Comparison of ENCODE assay signal across 8 cellular contexts in genomic region chr12:120116443-120116791, GRCh38. TPM values are rescaled to one million over a fixed set of nuclear protein-coding genes. Genes with fewer than 3 reads are reported as not detected.
DNase-seq lines count a peak whose midpoint lies in the region; ATAC-seq, FAIRE-seq and TF ChIP-seq lines count a peak whose summit lies in the region.

TSS of gene RAB35 (minus strand) at chr12:120116753. CDS start at chr12:120116650, 103 bp downstream.

- H3K36me3 ChIP-seq in heart left ventricle = peaks cover 0 to 17% (median 0%) of the 10 kb centered on the region in 9 donors
- H3K36me3 ChIP-seq in rectal smooth muscle tissue (ENCODE audit: control insufficient read depth, insufficient read depth, low read length) = no peaks in the 10 kb centered on the region

- CTCF ChIA-PET in activated CD4-positive, alpha-beta memory T cell treated with anti-CD3 and anti-CD28 coated beads, Interleukin-2, amount 10 ng/mL, durations not matched to agents 7 days and 5 days (lab: Charles Lee) = interaction anchor here (0.6 to 4.4 kb wide), 6 partner anchors 8 to 126 kb away, joined by 3 to 34 read pairs (median 4); partner anchors contain the start of gene RPLP0

- POLR2A ChIA-PET in activated CD4-positive, alpha-beta memory T cell treated with anti-CD3 and anti-CD28 coated beads, Interleukin-2, amount 10 ng/mL, durations not matched to agents 7 days and 5 days (lab: Charles Lee) = interaction anchor here (0.9 to 10.6 kb wide), 24 partner anchors 8 to 420 kb away, joined by 3 to 236 read pairs (median 8); partner anchors contain the start of genes BICDL1, GCN1, PXN and RNU4-1

- TF ChIP-seq CTCF in heart left ventricle (IDR thresholded peaks at IDR 0.05) = no peak

- H3K36me3 Mint-ChIP-seq in activated CD4-positive, alpha-beta T cell treated with anti-CD3 and anti-CD28 coated beads, Interleukin-2, amount 10 ng/mL, durations not matched to agents 24 days and 14 days (ENCODE audit: low read depth) = peaks cover 46% of the 10 kb centered on the region
- H3K36me3 Mint-ChIP-seq in activated CD4-positive, alpha-beta memory T cell treated with anti-CD3 and anti-CD28 coated beads, Interleukin-2, amount 10 ng/mL, durations not matched to agents 7 days and 5 days (ENCODE audit: low read depth) = peaks cover 51% of the 10 kb centered on the region

- H3K4me1 Mint-ChIP-seq in activated CD4-positive, alpha-beta T cell treated with anti-CD3 and anti-CD28 coated beads, Interleukin-2, amount 10 ng/mL, durations not matched to agents 24 days and 14 days = peaks cover 70% of the 10 kb centered on the region
- H3K4me1 Mint-ChIP-seq in activated CD4-positive, alpha-beta memory T cell treated with anti-CD3 and anti-CD28 coated beads, Interleukin-2, amount 10 ng/mL, durations not matched to agents 7 days and 5 days = peaks cover 76% of the 10 kb centered on the region

- no peak for ATAC-seq in heart left ventricle

- no peaks in the 10 kb centered on the region for H3K27me3 Mint-ChIP-seq in activated CD4-positive, alpha-beta T cell treated with anti-CD3 and anti-CD28 coated beads, Interleukin-2, amount 10 ng/mL, durations not matched to agents 24 days and 14 days
- H3K27me3 Mint-ChIP-seq in activated CD4-positive, alpha-beta memory T cell treated with anti-CD3 and anti-CD28 coated beads, Interleukin-2, amount 10 ng/mL, durations not matched to agents 7 days and 5 days = no peaks in the 10 kb centered on the region

- FAIRE-seq in GM12891 (lab: Jason Lieb, UNC) = no peak

- peak within 1 kb of the TSS; percentile 99 for H3K4me3 Mint-ChIP-seq in activated CD4-positive, alpha-beta T cell treated with anti-CD3 and anti-CD28 coated beads, Interleukin-2, amount 10 ng/mL, durations not matched to agents 24 days and 14 days
- H3K4me3 Mint-ChIP-seq in activated CD4-positive, alpha-beta memory T cell treated with anti-CD3 and anti-CD28 coated beads, Interleukin-2, amount 10 ng/mL, durations not matched to agents 7 days and 5 days = peak within 1 kb of the TSS; percentile 89

- DNase-seq in activated CD4-positive, alpha-beta T cell treated with anti-CD3 and anti-CD28 coated beads, Interleukin-2, amount 10 ng/mL, durations not matched to agents 24 days and 14 days = no peak
- no peak for DNase-seq in activated CD4-positive, alpha-beta T cell treated with anti-CD3 and anti-CD28 coated beads for 48 hours
- no peak for DNase-seq in activated CD4-positive, alpha-beta memory T cell treated with anti-CD3 and anti-CD28 coated beads, Interleukin-2, amount 10 ng/mL, durations not matched to agents 7 days and 5 days
- DNase-seq in heart left ventricle (no peak), NCI-H2227 treated with DMSO at 0.1 percent for 48 hours (lab: John Stamatoyannopoulos, UW) (no peak), NCI-H2196 treated with DMSO at 0.1 percent for 48 hours (lab: John Stamatoyannopoulos, UW; ENCODE audit: unreplicated experiment) (no peak), GM12891 (ENCODE audit: insufficient read length, low spot score) (no peak)

- H3K27ac ChIP-seq in heart left ventricle (peak within 1 kb of the TSS; percentile 90 to 99 (median 98)), rectal smooth muscle tissue (ENCODE audit: low read depth, low read length) (peak within 1 kb of the TSS; percentile 95)

- intact Hi-C loops in activated CD4-positive, alpha-beta T cell treated with anti-CD3 and anti-CD28 coated beads, Interleukin-2, amount 10 ng/mL, durations not matched to agents 24 days and 14 days (cut with micrococcal nuclease) = loop anchor here (1.0 to 10.0 kb wide), 4 partner anchors 29 to 148 kb away; partner anchors contain the start of genes GCN1 and PXN
- intact Hi-C loops in heart left ventricle (cut with DNase I) = loop anchor here in 1 of 10 donors (2.0 kb wide), 1 partner anchor 78 kb away; the partner anchor contains the start of gene GCN1

- H3K27me3 ChIP-seq in heart left ventricle (no peaks in the 10 kb centered on the region), rectal smooth muscle tissue (ENCODE audit: control insufficient read depth, insufficient read depth, low read length) (no peaks in the 10 kb centered on the region)

- peak within 1 kb of the TSS; percentile 71 for H3K9ac ChIP-seq in rectal smooth muscle tissue (ENCODE audit: low read length)

- TF ChIP-seq POLR2A in heart left ventricle (IDR thresholded peaks at IDR 0.05) (no peak), GM12891 (IDR thresholded peaks at IDR 0.05; ENCODE audit: low read depth, low read length) (no peak)

- 0 to 2% (median 1%) methylated on average over 17 to 49 of the region's 49 CpGs; no CpG with 5 or more reads in 1 of the 4 donors for WGBS in heart left ventricle, 4 donors

- peaks cover 7 to 81% (median 35%) of the 10 kb centered on the region in 12 donors for H3K4me1 ChIP-seq in heart left ventricle
- peaks cover 27% of the 10 kb centered on the region for H3K4me1 ChIP-seq in rectal smooth muscle tissue (ENCODE audit: control insufficient read depth, insufficient read depth, low read length)

- H3K27ac Mint-ChIP-seq in activated CD4-positive, alpha-beta T cell treated with anti-CD3 and anti-CD28 coated beads, Interleukin-2, amount 10 ng/mL, durations not matched to agents 24 days and 14 days = peak within 1 kb of the TSS; percentile 98
- peak within 1 kb of the TSS; percentile 80 for H3K27ac Mint-ChIP-seq in activated CD4-positive, alpha-beta memory T cell treated with anti-CD3 and anti-CD28 coated beads, Interleukin-2, amount 10 ng/mL, durations not matched to agents 7 days and 5 days

- H3K9me3 Mint-ChIP-seq in activated CD4-positive, alpha-beta T cell treated with anti-CD3 and anti-CD28 coated beads, Interleukin-2, amount 10 ng/mL, durations not matched to agents 24 days and 14 days = no peaks in the 10 kb centered on the region
- H3K9me3 Mint-ChIP-seq in activated CD4-positive, alpha-beta memory T cell treated with anti-CD3 and anti-CD28 coated beads, Interleukin-2, amount 10 ng/mL, durations not matched to agents 7 days and 5 days = no peaks in the 10 kb centered on the region

- H3K4me3 ChIP-seq in heart left ventricle (peak within 1 kb of the TSS; percentile 61 to 97 (median 88)), rectal smooth muscle tissue (ENCODE audit: low read length) (peak within 1 kb of the TSS; percentile 82)

- no peaks in the 10 kb centered on the region for H3K9me3 ChIP-seq in heart left ventricle

TF ChIP-seq in GM12891, 5 proteins besides CTCF, POLR2A, EP300 and RAD21:
- no peak for TF ChIP-seq PAX5 (IDR thresholded peaks at IDR 0.05; ENCODE audit: insufficient read depth, low read length, severe bottlenecking)
- no peak for TF ChIP-seq POLR2AphosphoS5 (IDR thresholded peaks at IDR 0.05; ENCODE audit: low read depth, low read length)

RNA-seq across cellular contexts. Expression of gene RAB35, which starts in this region (rescaled TPM):
- 82.0 and 83.3 TPM in 2 replicates for total RNA-seq in activated CD4-positive, alpha-beta T cell treated with anti-CD3 and anti-CD28 coated beads, Interleukin-2, amount 10 ng/mL, durations not matched to agents 24 days and 14 days
- total RNA-seq in activated CD4-positive, alpha-beta memory T cell treated with anti-CD3 and anti-CD28 coated beads, Interleukin-2, amount 10 ng/mL, durations not matched to agents 7 days and 5 days = 10 to 100 TPM; 78.5 to 84.0 TPM
- 10 to 100 TPM; 16.4 to 46.2 (median 26.4) TPM for total RNA-seq in heart left ventricle
- 10 to 100 TPM; 15.4 to 44.6 TPM for polyA plus RNA-seq in heart left ventricle
- 41.4 TPM for polyA plus RNA-seq in GM12891 (2012; ENCODE audit: low read depth, missing spikeins)
